1 cellular context compared by ENCODE assay signal in genomic region chr5:72205431-72206009, GRCh38.
TF ChIP-seq lines count a peak whose summit lies in the region.

No MANE protein-coding gene starts in this region.

TF ChIP-seq in IMR-90, 13 proteins besides CTCF, POLR2A, EP300 and RAD21 (continued from another document):
- TF ChIP-seq, protein P1, sequence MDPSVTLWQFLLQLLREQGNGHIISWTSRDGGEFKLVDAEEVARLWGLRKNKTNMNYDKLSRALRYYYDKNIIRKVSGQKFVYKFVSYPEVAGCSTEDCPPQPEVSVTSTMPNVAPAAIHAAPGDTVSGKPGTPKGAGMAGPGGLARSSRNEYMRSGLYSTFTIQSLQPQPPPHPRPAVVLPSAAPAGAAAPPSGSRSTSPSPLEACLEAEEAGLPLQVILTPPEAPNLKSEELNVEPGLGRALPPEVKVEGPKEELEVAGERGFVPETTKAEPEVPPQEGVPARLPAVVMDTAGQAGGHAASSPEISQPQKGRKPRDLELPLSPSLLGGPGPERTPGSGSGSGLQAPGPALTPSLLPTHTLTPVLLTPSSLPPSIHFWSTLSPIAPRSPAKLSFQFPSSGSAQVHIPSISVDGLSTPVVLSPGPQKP (IDR thresholded peaks at IDR 0.05; ENCODE audit: borderline replicate concordance, low read depth, low read length): no peak
- peak; percentile 61 for TF ChIP-seq MAFK (IDR thresholded peaks at IDR 0.05; ENCODE audit: low read depth, low read length)
TF ChIP-seq in IMR-90: peak in this region for 2.
